In the genomic region with DNA sequence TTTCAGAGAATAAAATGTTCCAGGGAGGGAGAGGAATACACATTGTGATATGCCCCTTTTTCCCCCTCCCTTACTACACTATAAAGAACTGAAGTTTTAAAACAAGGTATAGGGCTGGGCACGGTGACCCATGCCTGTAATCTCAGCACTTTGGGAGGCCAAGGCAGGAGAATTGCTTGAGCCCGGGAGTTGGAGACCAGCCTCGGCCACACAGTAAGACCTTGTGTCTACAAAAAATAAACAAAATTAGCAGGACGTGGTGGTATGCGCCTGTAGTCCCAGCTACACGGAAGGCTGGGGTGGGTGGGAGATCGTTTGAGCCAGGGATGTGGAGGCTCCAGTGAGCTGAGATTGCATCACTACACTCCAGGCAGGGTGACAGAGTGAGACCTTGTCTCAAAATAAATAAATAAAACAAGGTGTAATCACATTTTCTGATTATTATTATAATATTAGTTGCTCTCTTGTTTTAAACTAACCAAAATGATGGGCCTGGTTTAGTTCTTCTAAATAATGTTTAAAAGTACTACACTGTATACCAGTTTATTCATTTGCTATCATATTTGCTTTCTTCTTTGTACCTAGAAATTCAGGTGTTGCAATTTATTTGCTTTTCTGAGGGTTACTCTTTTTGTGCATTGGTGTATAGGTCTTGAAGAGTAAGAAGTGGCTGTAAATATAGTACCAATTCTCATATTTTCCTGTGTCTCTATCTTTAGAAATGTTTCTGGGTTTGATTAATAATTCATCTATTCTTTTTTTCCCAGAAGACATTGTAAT, we compare ENCODE assay signal across 1 cellular context.
TF ChIP-seq lines count a peak whose summit lies in the region.

No MANE protein-coding gene starts in this region.

TF ChIP-seq in HepG2, 621 proteins besides CTCF, POLR2A, EP300 and RAD21:
- no peak for TF ChIP-seq UBTF (CRISPR knock-in tag; IDR thresholded peaks at IDR 0.05)
- TF ChIP-seq ZFYVE20 (CRISPR knock-in tag; IDR thresholded peaks at IDR 0.05; ENCODE audit: borderline replicate concordance, low read depth): no peak
- no peak for TF ChIP-seq EZH2 (conservative IDR thresholded peaks at IDR 0.05; ENCODE audit: low read depth, low read length)
- TF ChIP-seq ZMYM3 (CRISPR knock-in tag; IDR thresholded peaks at IDR 0.05): peak; percentile 37; the same call in 1 of the 2 replicates
- TF ChIP-seq, protein P1, sequence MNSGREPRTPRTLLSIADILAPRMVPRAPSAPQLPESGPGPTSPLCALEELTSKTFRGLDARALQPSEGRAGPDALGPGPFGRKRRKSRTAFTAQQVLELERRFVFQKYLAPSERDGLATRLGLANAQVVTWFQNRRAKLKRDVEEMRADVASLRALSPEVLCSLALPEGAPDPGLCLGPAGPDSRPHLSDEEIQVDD (CRISPR knock-in tag; IDR thresholded peaks at IDR 0.05; ENCODE audit: borderline replicate concordance): no peak
- TF ChIP-seq MLLT10 (CRISPR knock-in tag; IDR thresholded peaks at IDR 0.05): no peak
- peak; percentile 57; the same call in 1 of the 2 replicates for TF ChIP-seq CEBPB (IDR thresholded peaks at IDR 0.05; ENCODE audit: borderline replicate concordance, low read depth, low read length)
- TF ChIP-seq CEBPG (CRISPR knock-in tag; IDR thresholded peaks at IDR 0.05): peak; percentile 76; the same call in 1 of the 2 replicates
- TF ChIP-seq, protein P2, sequence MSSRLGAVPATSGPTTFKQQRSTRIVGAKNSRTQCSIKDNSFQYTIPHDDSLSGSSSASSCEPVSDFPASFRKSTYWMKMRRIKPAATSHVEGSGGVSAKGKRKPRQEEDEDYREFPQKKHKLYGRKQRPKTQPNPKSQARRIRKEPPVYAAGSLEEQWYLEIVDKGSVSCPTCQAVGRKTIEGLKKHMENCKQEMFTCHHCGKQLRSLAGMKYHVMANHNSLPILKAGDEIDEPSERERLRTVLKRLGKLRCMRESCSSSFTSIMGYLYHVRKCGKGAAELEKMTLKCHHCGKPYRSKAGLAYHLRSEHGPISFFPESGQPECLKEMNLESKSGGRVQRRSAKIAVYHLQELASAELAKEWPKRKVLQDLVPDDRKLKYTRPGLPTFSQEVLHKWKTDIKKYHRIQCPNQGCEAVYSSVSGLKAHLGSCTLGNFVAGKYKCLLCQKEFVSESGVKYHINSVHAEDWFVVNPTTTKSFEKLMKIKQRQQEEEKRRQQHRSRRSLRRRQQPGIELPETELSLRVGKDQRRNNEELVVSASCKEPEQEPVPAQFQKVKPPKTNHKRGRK (CRISPR knock-in tag; IDR thresholded peaks at IDR 0.05): no peak
- peak; percentile 98 for TF ChIP-seq ZNF770 (CRISPR knock-in tag; IDR thresholded peaks at IDR 0.05)
- TF ChIP-seq HNRNPLL (IDR thresholded peaks at IDR 0.05; ENCODE audit: low read depth, low read length, poor library complexity, severe bottlenecking): no peak
- TF ChIP-seq, protein P3, sequence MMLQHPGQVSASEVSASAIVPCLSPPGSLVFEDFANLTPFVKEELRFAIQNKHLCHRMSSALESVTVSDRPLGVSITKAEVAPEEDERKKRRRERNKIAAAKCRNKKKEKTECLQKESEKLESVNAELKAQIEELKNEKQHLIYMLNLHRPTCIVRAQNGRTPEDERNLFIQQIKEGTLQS (CRISPR knock-in tag; IDR thresholded peaks at IDR 0.05): 0 out of 2 replicates have a peak, but pooled peaks have one; percentile 27
- TF ChIP-seq GTF2F1 (IDR thresholded peaks at IDR 0.05; ENCODE audit: low read length): no peak
- TF ChIP-seq ZSCAN20 (CRISPR knock-in tag; IDR thresholded peaks at IDR 0.05; ENCODE audit: borderline replicate concordance): no peak
- TF ChIP-seq SOX6 (IDR thresholded peaks at IDR 0.05): no peak
- peak; percentile 29; the same call in 1 of the 2 replicates for TF ChIP-seq SOX6 (CRISPR knock-in tag; IDR thresholded peaks at IDR 0.05)
- TF ChIP-seq IKZF5 (CRISPR knock-in tag; IDR thresholded peaks at IDR 0.05): no peak
- TF ChIP-seq FOXM1 (CRISPR knock-in tag; IDR thresholded peaks at IDR 0.05): no peak
- 0 out of 2 replicates have a peak, but pooled peaks have one; percentile 24 for TF ChIP-seq ZMYM4 (CRISPR knock-in tag; IDR thresholded peaks at IDR 0.05)
- TF ChIP-seq ZNF460 (CRISPR knock-in tag; IDR thresholded peaks at IDR 0.05; ENCODE audit: borderline replicate concordance): peak; percentile 28; the same call in 1 of the 2 replicates
- 0 out of 2 replicates have a peak, but pooled peaks have one; percentile 16 for TF ChIP-seq SAP130 (CRISPR knock-in tag; IDR thresholded peaks at IDR 0.05; ENCODE audit: low read depth)
- TF ChIP-seq ZNF335 (CRISPR knock-in tag; IDR thresholded peaks at IDR 0.05): no peak
- peak; percentile 40; the same call in 1 of the 2 replicates for TF ChIP-seq POGZ (CRISPR knock-in tag; IDR thresholded peaks at IDR 0.05)
- no peak for TF ChIP-seq FOXC1 (CRISPR knock-in tag; IDR thresholded peaks at IDR 0.05; ENCODE audit: borderline replicate concordance)
- no peak for TF ChIP-seq FOXP1 (IDR thresholded peaks at IDR 0.05)
- no peak for TF ChIP-seq FOXP1 (CRISPR knock-in tag; IDR thresholded peaks at IDR 0.05)
- TF ChIP-seq ZNF337 (CRISPR knock-in tag; IDR thresholded peaks at IDR 0.05; ENCODE audit: borderline replicate concordance, low read depth): no peak
- TF ChIP-seq HOXA9 (CRISPR knock-in tag; IDR thresholded peaks at IDR 0.05; ENCODE audit: borderline replicate concordance): no peak
- TF ChIP-seq KLF13 (CRISPR knock-in tag; IDR thresholded peaks at IDR 0.05): no peak
- TF ChIP-seq, protein P4, sequence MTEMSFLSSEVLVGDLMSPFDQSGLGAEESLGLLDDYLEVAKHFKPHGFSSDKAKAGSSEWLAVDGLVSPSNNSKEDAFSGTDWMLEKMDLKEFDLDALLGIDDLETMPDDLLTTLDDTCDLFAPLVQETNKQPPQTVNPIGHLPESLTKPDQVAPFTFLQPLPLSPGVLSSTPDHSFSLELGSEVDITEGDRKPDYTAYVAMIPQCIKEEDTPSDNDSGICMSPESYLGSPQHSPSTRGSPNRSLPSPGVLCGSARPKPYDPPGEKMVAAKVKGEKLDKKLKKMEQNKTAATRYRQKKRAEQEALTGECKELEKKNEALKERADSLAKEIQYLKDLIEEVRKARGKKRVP (CRISPR knock-in tag; IDR thresholded peaks at IDR 0.05): peak in 1 of 2 experiments; percentile 65; a peak in 2 of 4 replicates
- no peak for TF ChIP-seq ZNF556 (CRISPR knock-in tag; IDR thresholded peaks at IDR 0.05; ENCODE audit: borderline replicate concordance)
- no peak for TF ChIP-seq XBP1 (CRISPR knock-in tag; IDR thresholded peaks at IDR 0.05)
- peak; percentile 65 for TF ChIP-seq BCL6 (CRISPR knock-in tag; IDR thresholded peaks at IDR 0.05)
- no peak for TF ChIP-seq CREM (IDR thresholded peaks at IDR 0.05)
- no peak for TF ChIP-seq CREM (CRISPR knock-in tag; IDR thresholded peaks at IDR 0.05)
- TF ChIP-seq, protein P5, sequence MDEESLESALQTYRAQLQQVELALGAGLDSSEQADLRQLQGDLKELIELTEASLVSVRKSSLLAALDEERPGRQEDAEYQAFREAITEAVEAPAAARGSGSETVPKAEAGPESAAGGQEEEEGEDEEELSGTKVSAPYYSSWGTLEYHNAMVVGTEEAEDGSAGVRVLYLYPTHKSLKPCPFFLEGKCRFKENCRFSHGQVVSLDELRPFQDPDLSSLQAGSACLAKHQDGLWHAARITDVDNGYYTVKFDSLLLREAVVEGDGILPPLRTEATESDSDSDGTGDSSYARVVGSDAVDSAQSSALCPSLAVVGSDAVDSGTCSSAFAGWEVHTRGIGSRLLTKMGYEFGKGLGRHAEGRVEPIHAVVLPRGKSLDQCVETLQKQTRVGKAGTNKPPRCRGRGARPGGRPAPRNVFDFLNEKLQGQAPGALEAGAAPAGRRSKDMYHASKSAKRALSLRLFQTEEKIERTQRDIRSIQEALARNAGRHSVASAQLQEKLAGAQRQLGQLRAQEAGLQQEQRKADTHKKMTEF (CRISPR knock-in tag; IDR thresholded peaks at IDR 0.05): no peak
- no peak for TF ChIP-seq PRPF4 (IDR thresholded peaks at IDR 0.05; ENCODE audit: low read depth, low read length, poor library complexity, severe bottlenecking)
- no peak for TF ChIP-seq GLI4 (CRISPR knock-in tag; IDR thresholded peaks at IDR 0.05; ENCODE audit: borderline replicate concordance)
